ENCODE assay signal across 8 cellular contexts in the genomic region with DNA sequence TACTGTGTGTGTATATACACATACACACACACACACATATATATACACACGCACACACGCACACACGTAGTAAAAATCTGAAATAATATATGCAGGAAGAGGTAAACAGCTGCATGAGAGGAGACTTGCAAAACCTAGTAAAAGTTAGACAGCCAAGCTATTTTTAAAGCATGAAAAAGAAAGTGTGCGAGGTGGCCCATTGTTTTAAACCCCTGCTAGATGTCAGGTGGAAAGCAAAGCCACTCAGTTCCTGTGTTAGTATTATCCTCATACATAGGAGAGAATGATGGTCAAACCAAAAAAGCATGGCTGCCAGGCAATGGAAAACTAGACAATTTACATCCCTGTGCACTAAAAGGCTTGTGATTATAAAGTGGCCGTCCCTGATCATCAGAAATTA.
"Had no signal": no experiment of that assay in that cellular context is flagged by ENCODE, and none has a peak within 500 bp of the region (broad histone marks: within the 10 kb centered on the region; RNA-seq: fewer than 3 reads in every experiment).

No MANE protein-coding gene starts in this region.

- H3K4me3 ChIP-seq: K562 had no signal

- FAIRE-seq: H54, HepG2, K562 had no signal

- ATAC-seq: HepG2, K562 had no signal

- H3K27ac ChIP-seq: HL-60 had no signal

- H3K4me3 Mint-ChIP-seq: H9 had no signal

- DNase-seq: GOT3, H9, HCEC 1CT, KG1 had no signal
